Comparison of ENCODE assay signal across 13 cellular contexts in genomic region chr3:169980055-169980454, GRCh38. TPM values are rescaled to one million over a fixed set of nuclear protein-coding genes. Genes with fewer than 3 reads are reported as not detected.
DNase-seq lines count a peak whose midpoint lies in the region; ATAC-seq and TF ChIP-seq lines count a peak whose summit lies in the region.
"Had no signal": no experiment of that assay in that cellular context is flagged by ENCODE, and none has a peak within 500 bp of the region (broad histone marks: within the 10 kb centered on the region; RNA-seq: fewer than 3 reads in every experiment).

No MANE protein-coding gene starts in this region.

- peak overlapping the region; percentile 31 for H3K27ac Mint-ChIP-seq in activated T-cell treated with anti-CD3 and anti-CD28 coated beads, Interleukin-2, amount 50 U/mL, for 24 hours

- no peak for TF ChIP-seq POLR2A in spleen (IDR thresholded peaks at IDR 0.05)

- H3K9me3 ChIP-seq in fibroblast of lung (ENCODE audit: control insufficient read depth, insufficient read depth, low read depth, low read length) (no peaks in the 10 kb centered on the region), spleen (no peaks in the 10 kb centered on the region)
- H3K9me3 ChIP-seq: left ventricle myocardium inferior had no signal

- H3K36me3 Mint-ChIP-seq in activated T-cell treated with anti-CD3 and anti-CD28 coated beads, Interleukin-2, amount 50 U/mL, for 24 hours (ENCODE audit: low read depth): peaks cover 88% of the 10 kb centered on the region

- ATAC-seq in GM18861 (IDR thresholded peaks at IDR 0.05; ENCODE audit: unreplicated experiment) (no peak), HG03571 (IDR thresholded peaks at IDR 0.05; ENCODE audit: unreplicated experiment) (no peak)

- H3K36me3 ChIP-seq in fibroblast of lung (ENCODE audit: control insufficient read depth, insufficient read depth, low read length) (peaks cover 14% of the 10 kb centered on the region), spleen (peaks cover 0 to 100% (median 80%) of the 10 kb centered on the region in 6 donors)

- intact Hi-C loops in spleen (cut with DNase I; ENCODE audit: low total_unique reads): no loop called here
- intact Hi-C loops in posterior cingulate gyrus (cut with DNase I): no loop called here

- H3K4me1 Mint-ChIP-seq in activated T-cell treated with anti-CD3 and anti-CD28 coated beads, Interleukin-2, amount 50 U/mL, for 24 hours (ENCODE audit: low read depth): peaks cover 18% of the 10 kb centered on the region

- H3K4me2 ChIP-seq in fibroblast of lung (ENCODE audit: extremely low read depth, insufficient read depth, low read length): no peak overlapping the region
- H3K4me2 ChIP-seq: KMS-11 had no signal

- H3K9me3 Mint-ChIP-seq in activated T-cell treated with anti-CD3 and anti-CD28 coated beads, Interleukin-2, amount 50 U/mL, for 24 hours: no peaks in the 10 kb centered on the region
- H3K9me3 Mint-ChIP-seq: activated CD4-positive, alpha-beta T cell treated with anti-CD3 and anti-CD28 coated beads, Interleukin-2, amount 10 ng/mL, durations not matched to agents 24 days and 14 days had no signal

- WGBS in spleen, 5 donors: 46 to 81% (median 70%) methylated on average over 2 of the region's 2 CpGs

- H3K27me3 ChIP-seq in fibroblast of lung (ENCODE audit: control insufficient read depth, insufficient read depth, low read length) (no peaks in the 10 kb centered on the region), spleen (replicated peaks in 1 of 7) (no peaks in the 10 kb centered on the region)

- no peaks in the 10 kb centered on the region for H3K27me3 Mint-ChIP-seq in activated T-cell treated with anti-CD3 and anti-CD28 coated beads, Interleukin-2, amount 50 U/mL, for 24 hours
- H3K27me3 Mint-ChIP-seq: activated CD4-positive, alpha-beta T cell treated with anti-CD3 and anti-CD28 coated beads, Interleukin-2, amount 10 ng/mL, durations not matched to agents 24 days and 14 days had no signal

- H3K4me1 ChIP-seq in fibroblast of lung (ENCODE audit: control insufficient read depth, extremely low read depth, insufficient read depth, low read length): no peaks in the 10 kb centered on the region
- H3K4me1 ChIP-seq in spleen: peaks cover 0 to 76% (median 15%) of the 10 kb centered on the region in 6 donors
- H3K4me1 ChIP-seq: left ventricle myocardium inferior had no signal

- no peak for DNase-seq in activated T-cell treated with anti-CD3 and anti-CD28 coated beads, Interleukin-2, amount 50 U/mL, for 24 hours
- no peak for DNase-seq in activated T-cell treated with anti-CD3 and anti-CD28 coated beads, Interleukin-2, amount 50 U/mL, for 48 hours
- DNase-seq in NCI-H226 (peak; percentile 58), fibroblast of lung (ENCODE audit: low read depth in 2 of 2) (peak; percentile 24 to 46), spleen (no peak), posterior cingulate gyrus (no peak)
- DNase-seq: ACHN; activated CD4-positive, alpha-beta T cell treated with anti-CD3 and anti-CD28 coated beads, Interleukin-2, amount 10 ng/mL, durations not matched to agents 24 days and 14 days; left ventricle myocardium inferior; NCI-H2081 had no signal

- H3K79me2 ChIP-seq in fibroblast of lung (ENCODE audit: control insufficient read depth, insufficient read depth, low read length): peaks cover 7% of the 10 kb centered on the region

- no peak overlapping the region for H3K9ac ChIP-seq in fibroblast of lung (ENCODE audit: insufficient read depth, low read length)
- H3K9ac ChIP-seq: KMS-11 had no signal

- TF ChIP-seq CTCF in fibroblast of lung (conservative IDR thresholded peaks at IDR 0.05 in 1 of 2, IDR thresholded peaks at IDR 0.05 in 1 of 2; ENCODE audit: low read depth in 1 of 2, low read length in 2 of 2) (no peak), spleen (IDR thresholded peaks at IDR 0.05 in 8 of 11, conservative IDR thresholded peaks at IDR 0.05 in 3 of 11) (no peak)

- no peaks in the 10 kb centered on the region for H4K20me1 ChIP-seq in fibroblast of lung (ENCODE audit: control insufficient read depth, extremely low read depth, insufficient read depth, low read length)

- no peak overlapping the region for H3K4me3 Mint-ChIP-seq in activated T-cell treated with anti-CD3 and anti-CD28 coated beads, Interleukin-2, amount 50 U/mL, for 24 hours
- H3K4me3 Mint-ChIP-seq: activated CD4-positive, alpha-beta T cell treated with anti-CD3 and anti-CD28 coated beads, Interleukin-2, amount 10 ng/mL, durations not matched to agents 24 days and 14 days had no signal

- H2AFZ ChIP-seq in fibroblast of lung (ENCODE audit: low read length): no peak overlapping the region

- peak overlapping the region; percentile 25 for H3K27ac ChIP-seq in fibroblast of lung (ENCODE audit: insufficient read depth, low read length)
- H3K27ac ChIP-seq in spleen: peak overlapping the region in 6 of 8 donors; percentile 23 to 72 (median 59)
- H3K27ac ChIP-seq: KMS-11, left ventricle myocardium inferior had no signal

- H3K4me3 ChIP-seq in fibroblast of lung (replicated peaks in 1 of 4; ENCODE audit: control extremely low read depth in 1 of 4, insufficient read depth in 1 of 4, low read depth in 3 of 4, low read length in 4 of 4): no peak overlapping the region
- H3K4me3 ChIP-seq in spleen: no peak overlapping the region
- H3K4me3 ChIP-seq: left ventricle myocardium inferior had no signal

RNA-seq across cellular contexts. Expression of gene SEC62, which starts 13.4 kb away (rescaled TPM):
- total RNA-seq in fibroblast of lung (40.6 and 49.9 TPM in 2 replicates), spleen (100 to 1,000 TPM in 4 of 7 donors, 10 to 100 TPM in 3; 56.8 to 178 (median 132) TPM)
- polyA plus RNA-seq in fibroblast of lung (101 and 136 TPM in 2 replicates), spleen (100 to 1,000 TPM in 1 of 3 donors, 10 to 100 TPM in 2; 32.8 to 117 (median 68.1) TPM)
- 100 and 151 TPM in 2 replicates for polyA plus RNA-seq in fibroblast of lung (2012)
- 148 and 260 TPM in 2 replicates for polyA minus RNA-seq in fibroblast of lung (ENCODE audit: low replicate concordance)

RNA-seq across cellular contexts. Expression of gene GPR160, which starts 57.7 kb away (rescaled TPM):
- total RNA-seq in fibroblast of lung: 0.50 and 0.51 TPM in 2 replicates
- 0.56 and 0.58 TPM in 2 replicates for polyA plus RNA-seq in fibroblast of lung
- 0.29 and 0.36 TPM in 2 replicates for polyA plus RNA-seq in fibroblast of lung (2012)
- not detected in 2 replicates for polyA minus RNA-seq in fibroblast of lung (ENCODE audit: low replicate concordance)
- 10 to 100 TPM; 21.2 to 52.2 (median 28.7) TPM for total RNA-seq in spleen
- polyA plus RNA-seq in spleen: 10 to 100 TPM; 17.1 to 21.9 (median 17.6) TPM

Comparison
In these comparisons a context has a peak if more than half of its experiments do, and no peak if none do; other contexts are left out.
1. DNase-seq: peak in NCI-H226 (single experiment) and fibroblast of lung (2 of 2); none in activated T-cell treated with anti-CD3 and anti-CD28 coated beads, Interleukin-2, amount 50 U/mL, for 24 hours (single experiment), activated T-cell treated with anti-CD3 and anti-CD28 coated beads, Interleukin-2, amount 50 U/mL, for 48 hours (0 of 2), spleen (single experiment) and posterior cingulate gyrus (0 of 10).
2. RNA of gene GPR160, which starts 57.7 kb away (total RNA-seq): 21.2 to 52.2 TPM in spleen; 0.50 to 0.51 TPM in fibroblast of lung; every median in the first group is over 10 times any median in the second.